Comparison of ENCODE assay signal across 22 cellular contexts in genomic region chr17:57077000-57077399, GRCh38. TPM values are rescaled to one million over a fixed set of nuclear protein-coding genes. Genes with fewer than 3 reads are reported as not detected.
DNase-seq lines count a peak whose midpoint lies in the region; ATAC-seq and TF ChIP-seq lines count a peak whose summit lies in the region.
"Had no signal": no experiment of that assay in that cellular context is flagged by ENCODE, and none has a peak within 500 bp of the region (broad histone marks: within the 10 kb centered on the region; RNA-seq: fewer than 3 reads in every experiment).

No MANE protein-coding gene starts in this region.

- no peak overlapping the region for H3K4me2 ChIP-seq in PC-9
- H3K4me2 ChIP-seq: BLaER1 had no signal

- H2AFZ ChIP-seq in PC-9: no peak overlapping the region

- no peaks in the 10 kb centered on the region for H3K27me3 ChIP-seq in PC-9 (ENCODE audit: insufficient read depth, low read depth)
- H3K27me3 ChIP-seq: BLaER1, SJCRH30 had no signal

- no TSS peak for BruUV-seq in PC-9 (replicated peaks; lab: Mats Ljungman, UMichigan)

- ATAC-seq in HG03354 (IDR thresholded peaks at IDR 0.05; ENCODE audit: poor library complexity, severe bottlenecking, unreplicated experiment): no peak
- ATAC-seq: GM12878, PC-3, Right ventricle myocardium inferior, SK-N-SH treated with all-trans-retinoic acid at 6 μM for 48 hours had no signal

- DNase-seq in NCI-H526 (lab: John Stamatoyannopoulos, UW) (peak; percentile 84 to 91), germinal center (ENCODE audit: low spot score) (peak; percentile 71), PC-9 (no peak), GF-D8 (lab: John Stamatoyannopoulos, UW) (no peak)
- DNase-seq: CD4-positive, alpha-beta T cell; COR-L47; GOT3; HCEC 1CT; NCI-H1105; NCI-H1436 treated with DMSO at 0.1 percent for 48 hours; NCI-H2029 treated with DMSO at 0.1 percent for 48 hours; NCI-H748 treated with DMSO at 0.1 percent for 48 hours; PC-3; T-helper 2 cell had no signal

- H3K9me3 ChIP-seq in HEK293 (ENCODE audit: control insufficient read depth, insufficient read depth, low read depth, low read length) (no peaks in the 10 kb centered on the region), PC-9 (ENCODE audit: insufficient read depth, low read depth) (no peaks in the 10 kb centered on the region)
- H3K9me3 ChIP-seq: BLaER1, SJCRH30 had no signal

- intact Hi-C loops in PC-9 (cut with micrococcal nuclease; ENCODE audit: unreplicated experiment): no loop called here

- no peak for TF ChIP-seq CTCF in C4-2B (conservative IDR thresholded peaks at IDR 0.05)
- no peak for TF ChIP-seq CTCF in HEK293 (tag by site-specific recombination; IDR thresholded peaks at IDR 0.05)
- TF ChIP-seq CTCF in PC-9 (conservative IDR thresholded peaks at IDR 0.05): no peak

- H3K4me3 ChIP-seq in HEK293 (ENCODE audit: low read depth, low read length) (no peak overlapping the region), PC-9 (no peak overlapping the region)
- H3K4me3 ChIP-seq: BLaER1, GM12878, SJCRH30 had no signal

- H3K79me2 ChIP-seq in PC-9 (ENCODE audit: low read depth): no peaks in the 10 kb centered on the region

- H3K27ac ChIP-seq in C4-2B: peak overlapping the region; percentile 78
- no peak overlapping the region for H3K27ac ChIP-seq in HEK293 (ENCODE audit: extremely low read depth, low read depth, low read length)
- H3K27ac ChIP-seq in PC-9: no peak overlapping the region
- H3K27ac ChIP-seq: BLaER1, SJCRH30 had no signal

- CTCF ChIA-PET in HEK293 (lab: Yijun Ruan, JAX): no interaction called here
- CTCF ChIA-PET in PC-9 (lab: Charles Lee): interaction anchor here (0.6 kb wide), 1 partner anchor 260 kb away, joined by 5 read pairs; no protein-coding TSS in a partner anchor

- no peaks in the 10 kb centered on the region for H4K20me1 ChIP-seq in PC-9 (ENCODE audit: insufficient read depth)
- H4K20me1 ChIP-seq: BLaER1 had no signal

- H3F3A ChIP-seq in PC-9 (ENCODE audit: insufficient read depth, low read depth): no peaks in the 10 kb centered on the region

- no peaks in the 10 kb centered on the region for H3K9me2 ChIP-seq in PC-9 (ENCODE audit: insufficient read depth)

- H3K36me3 ChIP-seq in HEK293 (ENCODE audit: control insufficient read depth in 2 of 2, insufficient read depth in 1 of 2, low read length in 2 of 2): no peaks in the 10 kb centered on the region
- no peaks in the 10 kb centered on the region for H3K36me3 ChIP-seq in PC-9 (ENCODE audit: low read depth)
- H3K36me3 ChIP-seq: BLaER1, SJCRH30 had no signal

- POLR2A ChIA-PET in HEK293 (lab: Yijun Ruan, JAX): no interaction called here
- POLR2A ChIA-PET in PC-9 (lab: Charles Lee; ENCODE audit: unreplicated experiment): no interaction called here

- H3K4me1 ChIP-seq in HEK293 (ENCODE audit: control insufficient read depth, insufficient read depth, low read length): no peaks in the 10 kb centered on the region
- 0 out of 2 replicates have a peak, but pooled peaks cover 7% of the 10 kb centered on the region for H3K4me1 ChIP-seq in PC-9 (replicated peaks; ENCODE audit: insufficient read depth)
- H3K4me1 ChIP-seq: SJCRH30 had no signal

TF ChIP-seq in HEK293, 187 proteins besides CTCF, POLR2A, EP300 and RAD21:
- TF ChIP-seq OSR2 (tag by site-specific recombination; IDR thresholded peaks at IDR 0.05) (no peak), SCRT2 (tag by site-specific recombination; IDR thresholded peaks at IDR 0.05) (peak; percentile 75)

RNA-seq across cellular contexts. Expression of gene AKAP1, which starts 8.0 kb away (rescaled TPM):
- total RNA-seq in PC-9 (2021): 29.8 and 34.9 TPM in 2 replicates

Comparison
In these comparisons a context has a peak if more than half of its experiments do, and no peak if none do; other contexts are left out.
1. DNase-seq: peak in NCI-H526 (2 of 2) and germinal center (single experiment); none in PC-9 (0 of 2) and GF-D8 (single experiment).